In the genomic region with DNA sequence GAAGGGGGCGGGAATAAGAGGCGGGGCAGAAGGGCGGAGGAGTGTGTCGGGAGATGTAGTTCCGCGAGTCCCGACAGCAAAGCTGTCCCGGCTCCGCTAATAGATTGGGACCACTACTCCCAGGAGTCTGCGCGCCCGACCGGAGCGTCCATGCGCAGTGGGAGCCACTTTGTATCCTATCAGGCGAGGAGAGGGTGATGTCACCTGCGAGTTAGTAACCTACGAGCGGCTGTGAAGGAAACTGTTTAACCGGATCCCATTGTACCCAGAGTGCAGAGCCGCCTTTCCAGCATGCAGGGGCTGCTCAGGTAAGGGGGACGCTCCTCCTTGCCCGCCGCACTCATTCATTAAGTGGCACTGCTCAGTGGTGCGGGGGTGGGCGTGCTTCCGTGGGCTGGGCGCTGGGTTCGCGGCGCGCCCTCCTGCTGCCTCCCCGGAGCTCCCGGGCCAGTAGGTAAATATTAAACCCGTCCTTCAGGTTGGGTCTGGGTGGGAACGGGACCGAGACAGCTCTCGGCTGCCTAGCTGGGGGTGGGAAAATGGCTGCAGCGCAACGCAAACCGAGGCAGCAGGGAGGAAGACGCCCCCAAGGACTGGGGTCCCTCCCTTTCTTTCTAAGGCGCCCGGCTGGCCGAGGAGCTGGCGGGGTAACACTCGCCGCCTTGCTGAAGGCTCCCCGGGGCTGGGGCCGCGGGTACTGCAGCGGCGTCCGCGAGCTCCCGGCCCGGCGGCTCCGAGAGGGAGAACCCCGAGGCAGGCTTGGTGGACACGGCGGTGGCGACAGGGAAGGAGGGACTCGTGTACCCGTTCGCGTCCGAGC, we compare ENCODE assay signal across 8 cellular contexts. TPM values are rescaled to one million over a fixed set of nuclear protein-coding genes. Genes with fewer than 3 reads are reported as not detected.
DNase-seq lines count a peak whose midpoint lies in the region; ATAC-seq, FAIRE-seq and TF ChIP-seq lines count a peak whose summit lies in the region.

Gene DAAM1 (plus strand): TSS at position 207 of the 820 bp plus-strand sequence. CDS start 74,811 bp downstream, outside the sequence.

- peak; percentile 99 for FAIRE-seq in GM12891 (lab: Jason Lieb, UNC)

- DNase-seq in GM12891 (ENCODE audit: insufficient read length, low spot score) (peak; percentile 80), NCI-H1436 treated with DMSO at 0.1 percent for 48 hours (lab: John Stamatoyannopoulos, UW) (peak; percentile 96), T-helper 1 cell (peak; percentile 92 to 98 (median 95)), amniotic epithelial cell (ENCODE audit: low read depth) (peak; percentile 98), heart right ventricle (peak; percentile 96 to 98), progenitor cell of endocrine pancreas (ENCODE audit: low spot score, unreplicated experiment) (peak; percentile 92), ureter (ENCODE audit: low spot score) (peak; percentile 98)

- peaks cover 10 to 46% (median 37%) of the 10 kb centered on the region in 9 donors for H3K4me1 ChIP-seq in heart right ventricle

- ATAC-seq in HG02840 (IDR thresholded peaks at IDR 0.05; ENCODE audit: low FRiP score, unreplicated experiment) (peak; percentile 89), heart right ventricle (peak; percentile 97 to 99 (median 98))

- no peaks in the 10 kb centered on the region for H3K27me3 ChIP-seq in heart right ventricle

- TF ChIP-seq POLR2A in GM12891 (IDR thresholded peaks at IDR 0.05; ENCODE audit: low read depth, low read length), result peak; percentile 78

- peak within 1 kb of the TSS; percentile 95 for H3K27ac Mint-ChIP-seq in progenitor cell of endocrine pancreas

- H3K36me3 ChIP-seq in heart right ventricle, result no peaks in the 10 kb centered on the region

- peak within 1 kb of the TSS; percentile 76 to 97 (median 86) for H3K4me3 ChIP-seq in heart right ventricle

- H3K36me3 Mint-ChIP-seq in progenitor cell of endocrine pancreas (ENCODE audit: insufficient read depth), result no peaks in the 10 kb centered on the region

- peaks cover 14% of the 10 kb centered on the region for H3K27me3 Mint-ChIP-seq in progenitor cell of endocrine pancreas

- H3K9me3 ChIP-seq in heart right ventricle, result no peaks in the 10 kb centered on the region

- H3K27ac ChIP-seq in heart right ventricle, result peak within 1 kb of the TSS; percentile 88 to 96 (median 92)

- peak within 1 kb of the TSS; percentile 86 for H3K4me3 Mint-ChIP-seq in progenitor cell of endocrine pancreas (ENCODE audit: low read depth)

- TF ChIP-seq CTCF in heart right ventricle (IDR thresholded peaks at IDR 0.05), result peak in 1 of 9 donors; percentile 17
- no peak for TF ChIP-seq CTCF in progenitor cell of endocrine pancreas (IDR thresholded peaks at IDR 0.05; ENCODE audit: unreplicated experiment)

- WGBS in heart right ventricle, 2 donors, result 0% methylated on average over 67 to 68 of the region's 68 CpGs

- H3K4me1 Mint-ChIP-seq in progenitor cell of endocrine pancreas (ENCODE audit: low read depth), result peaks cover 17% of the 10 kb centered on the region

- no peaks in the 10 kb centered on the region for H3K9me3 Mint-ChIP-seq in progenitor cell of endocrine pancreas (ENCODE audit: low read depth)

- intact Hi-C loops in heart right ventricle (cut with DNase I), result loop anchor here in 7 of 10 donors (2.0 to 10.0 kb wide), 13 partner anchors 54 to 254 kb away; no protein-coding TSS in a partner anchor

TF ChIP-seq in GM12891, 5 proteins besides CTCF, POLR2A, EP300 and RAD21:
- TF ChIP-seq POLR2AphosphoS5 (IDR thresholded peaks at IDR 0.05; ENCODE audit: low read depth, low read length), result peak; percentile 74; the same call in 1 of the 2 replicates
- no peak for TF ChIP-seq TAF1 (IDR thresholded peaks at IDR 0.05; ENCODE audit: low read depth, low read length)
TF ChIP-seq in GM12891: peak in this region for 1.

RNA-seq across cellular contexts. Expression of gene DAAM1, which starts in this region (rescaled TPM):
- polyA plus RNA-seq in GM12891 (2012; ENCODE audit: low read depth, missing spikeins), result 6.7 TPM
- total RNA-seq in heart right ventricle (100 to 1,000 TPM in 1 of 10 donors, 10 to 100 TPM in 9; 72.3 to 102 (median 77.7) TPM), progenitor cell of endocrine pancreas (62.5 and 69.9 TPM in 2 replicates), ureter (109 TPM)
- 10 to 100 TPM; 22.8 to 30.4 TPM for polyA plus RNA-seq in heart right ventricle

Comparison
In these comparisons a context has a peak if more than half of its experiments do, and no peak if none do; other contexts are left out.
1. Peak in every context shown above with its lines: DNase-seq, ATAC-seq, H3K4me3 ChIP-seq and H3K27ac ChIP-seq.